Comparison of ENCODE assay signal across 10 cellular contexts in the genomic region with DNA sequence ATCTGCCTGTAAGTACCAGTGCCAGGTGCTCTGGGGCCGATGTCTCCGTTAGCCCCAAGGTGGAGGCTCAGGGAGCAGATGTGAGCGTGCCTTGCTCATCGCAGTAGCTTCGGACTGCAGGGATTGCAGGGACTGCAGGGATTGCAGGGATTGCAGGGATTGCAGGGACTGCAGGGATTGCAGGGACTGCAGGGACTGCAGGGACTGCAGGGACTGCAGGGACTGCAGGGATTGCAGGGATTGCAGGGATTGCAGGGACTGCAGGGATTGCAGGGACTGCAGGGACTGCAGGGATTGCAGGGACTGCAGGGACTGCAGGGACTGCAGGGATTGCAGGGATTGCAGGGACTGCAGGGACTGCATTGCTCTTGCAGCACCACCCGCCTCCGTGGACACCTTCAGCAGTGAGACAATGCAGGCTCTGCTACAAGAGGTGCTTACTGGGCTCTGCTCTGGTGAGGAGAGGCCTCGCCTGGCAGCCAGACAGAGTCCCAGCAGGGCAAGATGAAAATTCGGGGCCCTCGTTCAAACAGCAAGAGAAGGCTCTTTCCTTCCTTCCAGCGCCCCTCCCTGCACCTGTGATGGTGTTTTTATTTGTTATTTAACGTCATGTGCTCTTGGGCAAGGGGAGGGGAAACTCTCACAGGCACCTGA. TPM values are rescaled to one million over a fixed set of nuclear protein-coding genes. Genes with fewer than 3 reads are reported as not detected.
"Had no signal": no experiment of that assay in that cellular context is flagged by ENCODE, and none has a peak within 500 bp of the region (broad histone marks: within the 10 kb centered on the region; RNA-seq: fewer than 3 reads in every experiment).

No MANE protein-coding gene starts in this region.

RNA-seq across cellular contexts. Expression of a gene that starts 14.2 kb away (rescaled TPM):
- total RNA-seq: activated CD4-positive, alpha-beta T cell treated with anti-CD3 and anti-CD28 coated beads, Interleukin-2, amount 10 ng/mL, durations not matched to agents 24 days and 14 days; activated CD8-positive, alpha-beta memory T cell treated with anti-CD3 and anti-CD28 coated beads for 36 hours; aorta; MCF 10A; SJSA1 had no signal
- polyA plus RNA-seq: aorta, SK-N-SH had no signal

RNA-seq across cellular contexts. Expression of a gene that starts 32.7 kb away (rescaled TPM):
- total RNA-seq: activated CD4-positive, alpha-beta T cell treated with anti-CD3 and anti-CD28 coated beads, Interleukin-2, amount 10 ng/mL, durations not matched to agents 24 days and 14 days; activated CD8-positive, alpha-beta memory T cell treated with anti-CD3 and anti-CD28 coated beads for 36 hours; activated CD8-positive, alpha-beta T cell treated with anti-CD3 and anti-CD28 coated beads for 36 hours; activated naive CD8-positive, alpha-beta T cell treated with anti-CD3 and anti-CD28 coated beads for 36 hours; activated T-cell treated with anti-CD3 and anti-CD28 coated beads, Interleukin-2, amount 50 U/mL, for 72 hours; activated T-helper 17 cell treated with anti-CD3 and anti-CD28 coated beads, Interleukin-2, amount 50 U/mL, for 72 hours; aorta; MCF 10A; SJSA1 had no signal
- polyA plus RNA-seq: aorta, SK-N-SH had no signal
